In the genomic region with DNA sequence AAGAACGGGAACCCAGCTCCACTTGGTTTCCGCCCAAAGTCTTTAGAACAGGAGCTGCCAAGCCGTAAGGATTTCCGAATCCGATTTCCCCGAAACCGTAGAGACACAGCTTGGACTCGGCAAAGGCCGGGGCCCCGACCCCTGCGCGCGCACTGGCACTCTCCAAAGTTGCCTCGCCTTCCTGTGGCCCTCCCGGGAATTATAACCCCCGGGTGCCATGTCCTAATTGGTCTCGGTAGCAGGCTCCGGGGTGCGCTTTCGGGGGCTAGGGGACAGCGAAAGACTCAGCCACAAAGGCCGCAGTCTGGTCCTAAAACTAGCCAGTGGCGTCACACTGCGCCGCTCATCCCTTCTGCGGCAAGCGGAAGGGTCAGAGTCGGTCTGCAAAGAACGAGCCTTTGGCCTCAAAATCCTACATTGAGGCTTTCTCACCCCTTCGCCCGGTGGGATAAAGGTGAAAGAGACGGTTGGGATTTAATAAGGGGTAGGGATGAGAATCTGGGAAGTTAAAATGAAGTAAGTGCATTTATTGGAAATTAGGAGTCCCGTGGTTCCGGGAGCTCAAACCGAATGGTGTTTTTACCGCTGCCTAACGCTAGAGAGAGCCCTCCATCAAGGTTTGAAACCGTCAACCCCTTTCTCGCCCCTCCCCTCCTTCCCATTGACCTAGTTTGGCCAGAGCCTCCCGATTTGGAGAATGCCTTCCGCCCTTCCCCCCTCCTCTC, we compare ENCODE assay signal across 8 cellular contexts. TPM values are rescaled to one million over a fixed set of nuclear protein-coding genes. Genes with fewer than 3 reads are reported as not detected.
A peak's percentile ranks its signal among the peaks of the same experiment; 100 is the strongest.
DNase-seq lines count a peak whose midpoint lies in the region; TF ChIP-seq lines count a peak whose summit lies in the region.

No MANE protein-coding gene starts in this region.

- peak overlapping the region; percentile 88 for H3K27ac Mint-ChIP-seq in activated naive CD8-positive, alpha-beta T cell
- H3K27ac Mint-ChIP-seq in type B pancreatic cell, result peak overlapping the region; percentile 87

- POLR2A ChIA-PET in RWPE1 (lab: Yijun Ruan, JAX; ENCODE audit: low non-redundant PET), result interaction anchor here (0.6 kb wide), 1 partner anchor 1398 kb away, joined by 3 read pairs; no protein-coding TSS in a partner anchor

- no peaks in the 10 kb centered on the region for H3K9me3 Mint-ChIP-seq in activated naive CD8-positive, alpha-beta T cell (ENCODE audit: low read depth)
- H3K9me3 Mint-ChIP-seq in type B pancreatic cell, result no peaks in the 10 kb centered on the region

- CTCF ChIA-PET in RWPE1 (lab: Yijun Ruan, JAX), result interaction anchor here (0.5 to 3.9 kb wide), 13 partner anchors 9 to 1507 kb away, joined by 3 to 87 read pairs (median 4); no protein-coding TSS in a partner anchor

- no peaks in the 10 kb centered on the region for H3K27me3 Mint-ChIP-seq in activated naive CD8-positive, alpha-beta T cell
- peaks cover 5% of the 10 kb centered on the region for H3K27me3 Mint-ChIP-seq in type B pancreatic cell

- H3K27me3 ChIP-seq in Loucy (ENCODE audit: insufficient read depth, low read length, poor library complexity, severe bottlenecking) (no peaks in the 10 kb centered on the region), neuron (ENCODE audit: insufficient read depth, low read length) (no peaks in the 10 kb centered on the region)

- H3K9me3 ChIP-seq in Loucy (ENCODE audit: insufficient read depth, low read depth, low read length), result no peaks in the 10 kb centered on the region
- H3K9me3 ChIP-seq in neuron (ENCODE audit: low read length), result no peaks in the 10 kb centered on the region

- peaks cover 49% of the 10 kb centered on the region for H3K4me1 Mint-ChIP-seq in activated naive CD8-positive, alpha-beta T cell (ENCODE audit: low read depth)
- H3K4me1 Mint-ChIP-seq in type B pancreatic cell (ENCODE audit: unreplicated experiment), result peaks cover 31% of the 10 kb centered on the region

- H4K20me1 ChIP-seq in Loucy (ENCODE audit: insufficient read depth, low read length, poor library complexity, severe bottlenecking), result peaks cover 79% of the 10 kb centered on the region

- peak overlapping the region; percentile 94 for H3K4me2 ChIP-seq in Loucy (ENCODE audit: low read depth, low read length, poor library complexity, severe bottlenecking)

- H3K4me1 ChIP-seq in Loucy (ENCODE audit: insufficient read depth, low read length, poor library complexity, severe bottlenecking) (peaks cover 62% of the 10 kb centered on the region), neuron (ENCODE audit: insufficient read depth, low read length) (peaks cover 30% of the 10 kb centered on the region)

- H3K4me3 Mint-ChIP-seq in activated naive CD8-positive, alpha-beta T cell, result peak overlapping the region; percentile 98
- H3K4me3 Mint-ChIP-seq in type B pancreatic cell, result peak overlapping the region; percentile 97

- DNase-seq in DMS53 treated with DMSO at 0.1 percent for 48 hours (lab: John Stamatoyannopoulos, UW; ENCODE audit: unreplicated experiment) (peak; percentile 47), H4 (ENCODE audit: low spot score) (peak; percentile 91), RWPE1 (ENCODE audit: low spot score) (peak; percentile 92), germinal center (ENCODE audit: low spot score) (peak; percentile 77), type B pancreatic cell (ENCODE audit: extremely low spot score, unreplicated experiment) (no peak)

- H3K79me2 ChIP-seq in Loucy (ENCODE audit: insufficient read depth, low read length), result peaks cover 94% of the 10 kb centered on the region

- H3K4me3 ChIP-seq in Loucy (ENCODE audit: low read length, poor library complexity, severe bottlenecking) (peak overlapping the region; percentile 96), neuron (ENCODE audit: low read length) (peak overlapping the region; percentile 63)

- H3K36me3 Mint-ChIP-seq in activated naive CD8-positive, alpha-beta T cell, result no peaks in the 10 kb centered on the region
- H3K36me3 Mint-ChIP-seq in type B pancreatic cell, result peaks cover 7% of the 10 kb centered on the region

- H3K36me3 ChIP-seq in Loucy (ENCODE audit: insufficient read depth, low read length) (peaks cover 14% of the 10 kb centered on the region; the same call in 1 of the 2 replicates), neuron (ENCODE audit: insufficient read depth, low read length) (peaks cover under 1% of the 10 kb centered on the region)

- H3F3A ChIP-seq in Loucy (ENCODE audit: low read depth), result no peaks in the 10 kb centered on the region

- H2AFZ ChIP-seq in Loucy (ENCODE audit: low read length), result peak overlapping the region; percentile 61
- peak overlapping the region; percentile 48 for H2AFZ ChIP-seq in neuron (ENCODE audit: low read depth, low read length)

- no peaks in the 10 kb centered on the region for H3K9me2 ChIP-seq in Loucy (replicated peaks; ENCODE audit: low read depth, low read length)

- peak overlapping the region; percentile 97 for H3K27ac ChIP-seq in RWPE1

- TF ChIP-seq CTCF in Loucy (conservative IDR thresholded peaks at IDR 0.05; ENCODE audit: low read length) (peak; percentile 89), RWPE1 (conservative IDR thresholded peaks at IDR 0.05; ENCODE audit: low read depth) (peak; percentile 73), type B pancreatic cell (conservative IDR thresholded peaks at IDR 0.05) (peak; percentile 80)

- H3K9ac ChIP-seq in Loucy (ENCODE audit: low read depth, low read length, poor library complexity, severe bottlenecking), result peak overlapping the region; percentile 91

RNA-seq across cellular contexts. Expression of a gene that starts 6.7 kb away (rescaled TPM):
- 5.8 and 9.0 TPM in 2 replicates for total RNA-seq in H4 (2014; rRNA removed; shearing (Covaris generic))
- total RNA-seq in type B pancreatic cell (ENCODE audit: low replicate concordance), result 27.3 and 32.4 TPM in 2 replicates

RNA-seq across cellular contexts. Expression of a gene that starts 36.2 kb away (rescaled TPM):
- total RNA-seq in H4 (2014; rRNA removed; shearing (Covaris generic)), result not detected in 2 replicates
- not detected in 2 replicates for total RNA-seq in type B pancreatic cell (ENCODE audit: low replicate concordance)
